ENCODE assay signal across 8 cellular contexts in genomic region chr3:50242778-50243551, GRCh38. TPM values are rescaled to one million over a fixed set of nuclear protein-coding genes. Genes with fewer than 3 reads are reported as not detected.
DNase-seq lines count a peak whose midpoint lies in the region; ATAC-seq and TF ChIP-seq lines count a peak whose summit lies in the region.

No MANE protein-coding gene starts in this region.

- intact Hi-C loops in activated T-helper 1 cell treated with anti-CD3 and anti-CD28 coated beads, Interleukin-12 subunit alpha, Interleukin-12 subunit beta, Interleukin-2, Interleukin-4 antibody, amounts not matched to agents 30 ng/mL and 10 ng/mL and 1 ng/mL, durations not matched to agents 14 hours and 24 hours and 36 hours (cut with micrococcal nuclease): no loop called here

- peaks cover 20% of the 10 kb centered on the region for H3K36me3 Mint-ChIP-seq in activated T-helper 1 cell treated with anti-CD3 and anti-CD28 coated beads, Interleukin-12 subunit alpha, Interleukin-12 subunit beta, Interleukin-2, Interleukin-4 antibody, amounts not matched to agents 30 ng/mL and 10 ng/mL and 1 ng/mL, durations not matched to agents 14 hours and 24 hours and 36 hours (ENCODE audit: low read depth)
- H3K36me3 Mint-ChIP-seq in glutamatergic neuron (ENCODE audit: unreplicated experiment) (no peaks in the 10 kb centered on the region), progenitor cell of endocrine pancreas (ENCODE audit: insufficient read depth) (peaks cover 2% of the 10 kb centered on the region)

- ATAC-seq in HG02798 (IDR thresholded peaks at IDR 0.05; ENCODE audit: poor library complexity, unreplicated experiment): no peak

- H3K27ac Mint-ChIP-seq in activated T-helper 1 cell treated with anti-CD3 and anti-CD28 coated beads, Interleukin-12 subunit alpha, Interleukin-12 subunit beta, Interleukin-2, Interleukin-4 antibody, amounts not matched to agents 30 ng/mL and 10 ng/mL and 1 ng/mL, durations not matched to agents 14 hours and 24 hours and 36 hours: peak overlapping the region; percentile 94
- H3K27ac Mint-ChIP-seq in glutamatergic neuron (ENCODE audit: unreplicated experiment): peak overlapping the region; percentile 88
- peak overlapping the region; percentile 31 for H3K27ac Mint-ChIP-seq in progenitor cell of endocrine pancreas

- peak; percentile 81 for DNase-seq in activated effector memory CD4-positive, alpha-beta T cell treated with anti-CD3 and anti-CD28 coated beads, Interleukin-2, amount 50 U/mL, for 16 hours
- DNase-seq in activated effector memory CD4-positive, alpha-beta T cell treated with Interleukin-2 at 50 U/mL for 16 hours: no peak
- DNase-seq in activated T-helper 1 cell treated with anti-CD3 and anti-CD28 coated beads, Interleukin-12 subunit alpha, Interleukin-12 subunit beta, Interleukin-2, Interleukin-4 antibody, amounts not matched to agents 30 ng/mL and 10 ng/mL and 1 ng/mL, durations not matched to agents 14 hours and 24 hours and 36 hours (ENCODE audit: low spot score): no peak
- DNase-seq in glutamatergic neuron (no peak), progenitor cell of endocrine pancreas (ENCODE audit: low spot score, unreplicated experiment) (no peak), HPDE6-E6E7 (ENCODE audit: extremely low spot score) (no peak), T1000 (lab: John Stamatoyannopoulos, UW) (no peak)

- no peaks in the 10 kb centered on the region for H3K9me3 Mint-ChIP-seq in activated T-helper 1 cell treated with anti-CD3 and anti-CD28 coated beads, Interleukin-12 subunit alpha, Interleukin-12 subunit beta, Interleukin-2, Interleukin-4 antibody, amounts not matched to agents 30 ng/mL and 10 ng/mL and 1 ng/mL, durations not matched to agents 14 hours and 24 hours and 36 hours
- H3K9me3 Mint-ChIP-seq in glutamatergic neuron (ENCODE audit: unreplicated experiment) (peaks cover 10% of the 10 kb centered on the region), progenitor cell of endocrine pancreas (ENCODE audit: low read depth) (no peaks in the 10 kb centered on the region)

- H3K4me3 Mint-ChIP-seq in activated T-helper 1 cell treated with anti-CD3 and anti-CD28 coated beads, Interleukin-12 subunit alpha, Interleukin-12 subunit beta, Interleukin-2, Interleukin-4 antibody, amounts not matched to agents 30 ng/mL and 10 ng/mL and 1 ng/mL, durations not matched to agents 14 hours and 24 hours and 36 hours: peak overlapping the region; percentile 81
- H3K4me3 Mint-ChIP-seq in glutamatergic neuron (ENCODE audit: unreplicated experiment) (peak overlapping the region; percentile 59), progenitor cell of endocrine pancreas (ENCODE audit: low read depth) (no peak overlapping the region)

- H3K27me3 Mint-ChIP-seq in activated T-helper 1 cell treated with anti-CD3 and anti-CD28 coated beads, Interleukin-12 subunit alpha, Interleukin-12 subunit beta, Interleukin-2, Interleukin-4 antibody, amounts not matched to agents 30 ng/mL and 10 ng/mL and 1 ng/mL, durations not matched to agents 14 hours and 24 hours and 36 hours (ENCODE audit: insufficient read depth): no peaks in the 10 kb centered on the region
- H3K27me3 Mint-ChIP-seq in glutamatergic neuron (ENCODE audit: unreplicated experiment) (peaks cover 16% of the 10 kb centered on the region), progenitor cell of endocrine pancreas (no peaks in the 10 kb centered on the region)

- no peak for TF ChIP-seq CTCF in glutamatergic neuron (IDR thresholded peaks at IDR 0.05; ENCODE audit: partially characterized antibody, unreplicated experiment)
- TF ChIP-seq CTCF in progenitor cell of endocrine pancreas (IDR thresholded peaks at IDR 0.05; ENCODE audit: unreplicated experiment): no peak

- H3K4me1 Mint-ChIP-seq in activated T-helper 1 cell treated with anti-CD3 and anti-CD28 coated beads, Interleukin-12 subunit alpha, Interleukin-12 subunit beta, Interleukin-2, Interleukin-4 antibody, amounts not matched to agents 30 ng/mL and 10 ng/mL and 1 ng/mL, durations not matched to agents 14 hours and 24 hours and 36 hours (ENCODE audit: low read depth): peaks cover 85% of the 10 kb centered on the region
- peaks cover 56% of the 10 kb centered on the region for H3K4me1 Mint-ChIP-seq in glutamatergic neuron (ENCODE audit: low read depth, unreplicated experiment)
- peaks cover 36% of the 10 kb centered on the region for H3K4me1 Mint-ChIP-seq in progenitor cell of endocrine pancreas (ENCODE audit: low read depth)

RNA-seq across cellular contexts. Expression of gene GNAI2, which starts 7.0 kb away (rescaled TPM):
- total RNA-seq in activated T-helper 1 cell treated with anti-CD3 and anti-CD28 coated beads, Interleukin-12 subunit alpha, Interleukin-12 subunit beta, Interleukin-2, Interleukin-4 antibody, amounts not matched to agents 30 ng/mL and 10 ng/mL and 1 ng/mL, durations not matched to agents 14 hours and 24 hours and 36 hours: 237 and 238 TPM in 2 replicates
- total RNA-seq in glutamatergic neuron (ENCODE audit: unreplicated experiment) (297 TPM), progenitor cell of endocrine pancreas (158 and 171 TPM in 2 replicates)

RNA-seq across cellular contexts. Expression of gene SEMA3B, which starts 26.0 kb away (rescaled TPM):
- total RNA-seq in activated T-helper 1 cell treated with anti-CD3 and anti-CD28 coated beads, Interleukin-12 subunit alpha, Interleukin-12 subunit beta, Interleukin-2, Interleukin-4 antibody, amounts not matched to agents 30 ng/mL and 10 ng/mL and 1 ng/mL, durations not matched to agents 14 hours and 24 hours and 36 hours: 0.49 and 1.0 TPM in 2 replicates
- total RNA-seq in glutamatergic neuron (ENCODE audit: unreplicated experiment) (5.4 TPM), progenitor cell of endocrine pancreas (24.6 and 27.6 TPM in 2 replicates)

RNA-seq across cellular contexts. Expression of gene LSMEM2, which starts 35.9 kb away (rescaled TPM):
- not detected in 2 replicates for total RNA-seq in activated T-helper 1 cell treated with anti-CD3 and anti-CD28 coated beads, Interleukin-12 subunit alpha, Interleukin-12 subunit beta, Interleukin-2, Interleukin-4 antibody, amounts not matched to agents 30 ng/mL and 10 ng/mL and 1 ng/mL, durations not matched to agents 14 hours and 24 hours and 36 hours
- total RNA-seq in glutamatergic neuron (ENCODE audit: unreplicated experiment) (not detected), progenitor cell of endocrine pancreas (not detected in 2 replicates)

RNA-seq across cellular contexts. Expression of gene SLC38A3, which starts 37.9 kb away (rescaled TPM):
- not detected in 2 replicates for total RNA-seq in activated T-helper 1 cell treated with anti-CD3 and anti-CD28 coated beads, Interleukin-12 subunit alpha, Interleukin-12 subunit beta, Interleukin-2, Interleukin-4 antibody, amounts not matched to agents 30 ng/mL and 10 ng/mL and 1 ng/mL, durations not matched to agents 14 hours and 24 hours and 36 hours
- not detected for total RNA-seq in glutamatergic neuron (ENCODE audit: unreplicated experiment)
- 43.5 and 44.7 TPM in 2 replicates for total RNA-seq in progenitor cell of endocrine pancreas

RNA-seq across cellular contexts. Expression of gene IFRD2, which starts 49.3 kb away (rescaled TPM):
- total RNA-seq in activated T-helper 1 cell treated with anti-CD3 and anti-CD28 coated beads, Interleukin-12 subunit alpha, Interleukin-12 subunit beta, Interleukin-2, Interleukin-4 antibody, amounts not matched to agents 30 ng/mL and 10 ng/mL and 1 ng/mL, durations not matched to agents 14 hours and 24 hours and 36 hours: 215 TPM in 2 replicates
- total RNA-seq in glutamatergic neuron (ENCODE audit: unreplicated experiment): 38.2 TPM
- total RNA-seq in progenitor cell of endocrine pancreas: 49.0 and 58.7 TPM in 2 replicates

Comparison
In these comparisons a context has a peak if more than half of its experiments do, and no peak if none do; other contexts are left out.
1. H3K27ac Mint-ChIP-seq: peak in every context shown above with its lines; median percentile 94 in activated T-helper 1 cell treated with anti-CD3 and anti-CD28 coated beads, Interleukin-12 subunit alpha, Interleukin-12 subunit beta, Interleukin-2, Interleukin-4 antibody, amounts not matched to agents 30 ng/mL and 10 ng/mL and 1 ng/mL, durations not matched to agents 14 hours and 24 hours and 36 hours; 88 in glutamatergic neuron; 31 in progenitor cell of endocrine pancreas.